ENCODE assay signal across 21 cellular contexts in genomic region chr5:140992878-140993277, GRCh38. TPM values are rescaled to one million over a fixed set of nuclear protein-coding genes. Genes with fewer than 3 reads are reported as not detected.
A peak's percentile ranks its signal among the peaks of the same experiment; 100 is the strongest.
DNase-seq lines count a peak whose midpoint lies in the region; ATAC-seq and TF ChIP-seq lines count a peak whose summit lies in the region.
"Had no signal": no experiment of that assay in that cellular context is flagged by ENCODE, and none has a peak within 500 bp of the region (broad histone marks: within the 10 kb centered on the region; RNA-seq: fewer than 3 reads in every experiment).

No MANE protein-coding gene starts in this region.

- DNase-seq in NCI-H2227 treated with DMSO at 0.1 percent for 48 hours (lab: John Stamatoyannopoulos, UW) (peak; percentile 1), NCI-H2227 (lab: John Stamatoyannopoulos, UW; ENCODE audit: unreplicated experiment) (no peak), NCI-H146 (lab: John Stamatoyannopoulos, UW) (peak; percentile 69), SK-N-SH (peak; percentile 47), left lobe of liver (ENCODE audit: low spot score) (no peak), UCSD-AML1 (lab: John Stamatoyannopoulos, UW; ENCODE audit: unreplicated experiment) (no peak), foreskin melanocyte (no peak)
- no peak for DNase-seq in stimulated activated CD4-positive, alpha-beta T cell treated with anti-CD3 and anti-CD28 coated beads, Interleukin-4, amount 100 ng/mL, for 4 hours
- DNase-seq: 8988T; CD4-positive, alpha-beta memory T cell; DMS153; DMS79; GDM1; GOT3; H7; HFFc6 had no signal

- H3K36me3 ChIP-seq in SK-N-SH (replicated peaks in 1 of 2; ENCODE audit: control insufficient read depth in 1 of 2, insufficient read depth in 2 of 2, low read length in 1 of 2): no peaks in the 10 kb centered on the region
- H3K36me3 ChIP-seq: BLaER1 had no signal

- no peaks in the 10 kb centered on the region for H3K79me2 ChIP-seq in SK-N-SH (ENCODE audit: insufficient read depth)

- H3K9me2 ChIP-seq in SK-N-SH: no peaks in the 10 kb centered on the region

- H3K4me3 ChIP-seq in SK-N-SH (ENCODE audit: low read depth in 2 of 2, low read length in 1 of 2): no peak overlapping the region
- H3K4me3 ChIP-seq: BLaER1 had no signal

- peak overlapping the region in 1 of 2 experiments; percentile 86; a peak in 2 of 4 replicates for H3K27ac ChIP-seq in SK-N-SH (ENCODE audit: low read depth in 2 of 2, low read length in 1 of 2)
- H3K27ac ChIP-seq: BLaER1 had no signal

- no peaks in the 10 kb centered on the region for H4K20me1 ChIP-seq in SK-N-SH (ENCODE audit: insufficient read depth)
- H4K20me1 ChIP-seq: BLaER1 had no signal

- ATAC-seq in left lobe of liver: peak; percentile 56
- ATAC-seq: HCT116 had no signal

- no peaks in the 10 kb centered on the region for H3K27me3 ChIP-seq in SK-N-SH (ENCODE audit: insufficient read depth)
- H3K27me3 ChIP-seq: BLaER1 had no signal

- H3K9me3 ChIP-seq in SK-N-SH: no peaks in the 10 kb centered on the region
- H3K9me3 ChIP-seq: BLaER1 had no signal

- 45% methylated on average over 2 of the region's 2 CpGs for WGBS in SK-N-SH (ENCODE audit: low lambda C conversion rate)

- H2AFZ ChIP-seq in SK-N-SH (ENCODE audit: low read depth): no peak overlapping the region

- H3K4me1 ChIP-seq in SK-N-SH (ENCODE audit: control insufficient read depth in 1 of 2, insufficient read depth in 2 of 2, low read depth in 1 of 2, low read length in 1 of 2): peaks cover 0 to 19% of the 10 kb centered on the region in 2 experiments; a peak in 2 of 4 replicates
- H3K4me1 ChIP-seq: BLaER1 had no signal

- H3F3A ChIP-seq in SK-N-SH (replicated peaks; ENCODE audit: insufficient read depth): no peaks in the 10 kb centered on the region

- TF ChIP-seq EP300 in SK-N-SH (IDR thresholded peaks at IDR 0.05; ENCODE audit: borderline replicate concordance in 1 of 2, low read depth in 1 of 2, low read length in 1 of 2): no peak

- CTCF ChIA-PET in SK-N-SH (lab: Yijun Ruan, JAX): interaction anchor here (0.6 to 1.7 kb wide), 7 partner anchors 12 to 152 kb away, joined by 3 to 8 read pairs (median 4); partner anchors contain the start of genes PCDHA8 and PCDHAC1

- POLR2A ChIA-PET in SK-N-SH (lab: Yijun Ruan, JAX): interaction anchor here (1.3 to 2.3 kb wide), 2 partner anchors 9 to 26 kb away, joined by 7 to 9 read pairs; partner anchors contain the start of gene PCDHAC2

- H3K4me2 ChIP-seq in SK-N-SH: no peak overlapping the region
- H3K4me2 ChIP-seq: BLaER1 had no signal

- no peak for TF ChIP-seq RAD21 in SK-N-SH (IDR thresholded peaks at IDR 0.05; ENCODE audit: low read length)

- TF ChIP-seq CTCF in SK-N-SH (IDR thresholded peaks at IDR 0.05): no peak

- H3K9ac ChIP-seq in SK-N-SH: no peak overlapping the region
- H3K9ac ChIP-seq: BLaER1 had no signal

TF ChIP-seq in SK-N-SH, 30 proteins besides CTCF, POLR2A, EP300 and RAD21:
- TF ChIP-seq RCOR1 (IDR thresholded peaks at IDR 0.05; ENCODE audit: low read length): 0 out of 2 replicates have a peak, but pooled peaks have one; percentile 27
- TF ChIP-seq MEF2A (IDR thresholded peaks at IDR 0.05; ENCODE audit: borderline replicate concordance, low read depth): no peak
- TF ChIP-seq CHD2 (IDR thresholded peaks at IDR 0.05; ENCODE audit: low read length, partially characterized antibody): no peak
- peak; percentile 33; the same call in 1 of the 2 replicates for TF ChIP-seq GATA2 (CRISPR knock-in tag; IDR thresholded peaks at IDR 0.05)

RNA-seq across cellular contexts. Expression of gene PCDHAC2, which starts 26.6 kb away (rescaled TPM):
- 0.39 and 0.76 TPM in 2 replicates for polyA plus RNA-seq in SK-N-SH (2012; rRNA removed)
- 1.1 and 1.8 TPM in 2 replicates for polyA plus RNA-seq in SK-N-SH (2012; cell fraction: cytosol; rRNA removed)
- polyA plus RNA-seq in SK-N-SH (2012; cell fraction: nucleus; rRNA removed): 0.30 and 0.53 TPM in 2 replicates
- 0.86 TPM for total RNA-seq in left lobe of liver
- total RNA-seq: CD4-positive, alpha-beta memory T cell; HFFc6 had no signal
- polyA plus RNA-seq: AG04450; CD14-positive monocyte; CD4-positive, alpha-beta memory T cell had no signal

RNA-seq across cellular contexts. Expression of gene PCDHB1, which starts 58.3 kb away (rescaled TPM):
- polyA plus RNA-seq in SK-N-SH (2012; rRNA removed): not detected in 2 replicates
- not detected in 2 replicates for polyA plus RNA-seq in SK-N-SH (2012; cell fraction: cytosol; rRNA removed)
- not detected in 2 replicates for polyA plus RNA-seq in SK-N-SH (2012; cell fraction: nucleus; rRNA removed)
- not detected for total RNA-seq in left lobe of liver
- total RNA-seq: CD4-positive, alpha-beta memory T cell; HFFc6; HT-29 had no signal
- polyA plus RNA-seq: AG04450; CD14-positive monocyte; CD4-positive, alpha-beta memory T cell had no signal

Comparison
In these comparisons a context has a peak if more than half of its experiments do, and no peak if none do; other contexts are left out.
1. DNase-seq: peak in NCI-H2227 treated with DMSO at 0.1 percent for 48 hours (single experiment), NCI-H146 (single experiment) and SK-N-SH (single experiment); none in NCI-H2227 (single experiment), left lobe of liver (single experiment), UCSD-AML1 (single experiment), stimulated activated CD4-positive, alpha-beta T cell treated with anti-CD3 and anti-CD28 coated beads, Interleukin-4, amount 100 ng/mL, for 4 hours (0 of 2) and foreskin melanocyte (single experiment).